In the genomic region with DNA sequence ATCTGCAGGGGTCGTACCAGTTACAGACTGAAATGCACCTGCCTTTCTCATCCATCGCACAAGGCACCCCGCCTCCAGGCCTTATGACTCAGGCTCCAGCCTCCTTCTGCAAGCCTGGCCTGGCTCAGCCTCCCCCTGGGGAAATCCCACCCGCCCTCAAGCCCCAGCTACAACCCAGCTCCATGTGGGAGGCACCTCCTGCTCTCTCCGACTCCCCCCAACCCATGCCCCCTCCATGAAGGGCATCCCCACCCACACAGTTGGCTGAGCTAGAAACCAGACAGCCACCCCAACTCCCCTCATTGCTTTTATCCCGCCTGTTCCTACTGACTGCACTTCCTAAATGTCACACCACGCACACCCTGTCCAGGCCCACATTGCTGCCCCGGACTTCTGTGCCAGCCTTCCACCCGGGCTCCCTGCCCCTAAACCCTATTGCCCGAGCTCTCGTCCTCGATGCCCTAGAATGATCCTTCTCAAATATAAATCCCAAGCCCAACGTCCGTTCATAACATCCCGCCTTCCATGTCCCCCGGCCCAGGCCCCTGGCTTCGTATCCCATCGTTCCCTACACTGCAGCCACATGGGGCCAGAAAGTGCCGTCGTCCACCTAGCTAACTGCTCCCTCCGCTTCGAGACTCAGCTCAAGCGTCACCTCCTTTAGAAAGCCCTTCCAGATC, we compare ENCODE assay signal across 14 cellular contexts. TPM values are rescaled to one million over a fixed set of nuclear protein-coding genes. Genes with fewer than 3 reads are reported as not detected.
A peak's percentile ranks its signal among the peaks of the same experiment; 100 is the strongest.
DNase-seq lines count a peak whose midpoint lies in the region; ATAC-seq, FAIRE-seq and TF ChIP-seq lines count a peak whose summit lies in the region.
"Had no signal": no experiment of that assay in that cellular context is flagged by ENCODE, and none has a peak within 500 bp of the region (broad histone marks: within the 10 kb centered on the region; RNA-seq: fewer than 3 reads in every experiment).

No MANE protein-coding gene starts in this region.

- no peak for TF ChIP-seq RAD21 in GM12878 (IDR thresholded peaks at IDR 0.05; ENCODE audit: insufficient read depth, low read depth, low read length)

- peaks cover 4% of the 10 kb centered on the region for H3K9me3 Mint-ChIP-seq in glutamatergic neuron (ENCODE audit: unreplicated experiment)
- H3K9me3 Mint-ChIP-seq: memory B cell had no signal

- FAIRE-seq in GM12878 (lab: Jason Lieb, UNC), result no peak
- FAIRE-seq: K562 had no signal

- 82% methylated on average over 21 of the region's 23 CpGs for WGBS in GM12878 (ENCODE audit: insufficient coverage, insufficient replicate concordance, low lambda C conversion rate, missing lambda C conversion rate)
- WGBS in spleen, 5 donors, result 84 to 89% (median 86%) methylated on average over 22 to 23 of the region's 23 CpGs

- H3K9me3 ChIP-seq in RWPE2 (ENCODE audit: severe bottlenecking) (peaks cover 2% of the 10 kb centered on the region), GM12878 (replicated peaks; ENCODE audit: control insufficient read depth, insufficient read depth, low read length) (peaks cover 2% of the 10 kb centered on the region; the same call in 2 of the 3 replicates), spleen (peaks cover 1 to 10% (median 7%) of the 10 kb centered on the region in 8 donors)

- TF ChIP-seq EP300 in GM12878 (IDR thresholded peaks at IDR 0.05; ENCODE audit: borderline replicate concordance in 1 of 2, control insufficient read depth in 1 of 2, low read depth in 2 of 2, low read length in 2 of 2), result no peak

- H2AFZ ChIP-seq in GM12878 (ENCODE audit: control insufficient read depth, low read depth, low read length), result no peak overlapping the region

- POLR2A ChIA-PET in GM10248 (lab: Yijun Ruan, JAX) (interaction anchor here (0.6 kb wide), 1 partner anchor 21 kb away, joined by 3 read pairs; no protein-coding TSS in a partner anchor), GM12878 (lab: Charles Lee) (interaction anchor here (1.4 kb wide), 1 partner anchor 16 kb away, joined by 5 read pairs; no protein-coding TSS in a partner anchor)

- TF ChIP-seq POLR2A in GM12878 (IDR thresholded peaks at IDR 0.05; ENCODE audit: low read depth, low read length), result no peak; the same call in 1 of the 2 replicates
- TF ChIP-seq POLR2A in spleen (IDR thresholded peaks at IDR 0.05), result no peak

- ATAC-seq in RWPE2 (ENCODE audit: low read depth) (peak; percentile 48; the same call in 1 of the 3 replicates), GM12878 (peak; percentile 30; the same call in 2 of the 3 replicates), HG03520 (IDR thresholded peaks at IDR 0.05; ENCODE audit: unreplicated experiment) (no peak)
- ATAC-seq: K562; stimulated activated memory B cell treated with anti-CD40 and anti-IgM and Interleukin-4, amounts not matched to agents 10 μg/mL and 1 μg/mL and 100 μg/mL, for 72 hours had no signal

- H3K27me3 ChIP-seq in RWPE2 (ENCODE audit: insufficient read depth, poor library complexity, severe bottlenecking), result no peaks in the 10 kb centered on the region
- no peaks in the 10 kb centered on the region for H3K27me3 ChIP-seq in GM12878 (replicated peaks in 1 of 2; ENCODE audit: control insufficient read depth in 2 of 2, insufficient read depth in 2 of 2, low read length in 1 of 2)
- no peaks in the 10 kb centered on the region for H3K27me3 ChIP-seq in spleen (replicated peaks in 1 of 7)

- intact Hi-C loops in GM12878 (cut with micrococcal nuclease; ENCODE audit: unreplicated experiment) (no loop called here), spleen (cut with DNase I; ENCODE audit: low total_unique reads) (no loop called here)

- in situ Hi-C loops in GM12878 (cut with MboI), result no loop called here

- H3K27ac ChIP-seq in RWPE2 (ENCODE audit: poor library complexity, severe bottlenecking) (no peak overlapping the region), GM12878 (ENCODE audit: control insufficient read depth, insufficient read depth) (no peak overlapping the region), spleen (no peak overlapping the region)

- H3K9ac ChIP-seq in GM12878 (ENCODE audit: control insufficient read depth, insufficient read depth, low read length), result no peak overlapping the region

- H3K4me3 Mint-ChIP-seq in glutamatergic neuron (ENCODE audit: unreplicated experiment), result no peak overlapping the region
- H3K4me3 Mint-ChIP-seq: memory B cell; stimulated activated memory B cell treated with anti-CD40 and anti-IgM and Interleukin-4, amounts not matched to agents 10 μg/mL and 1 μg/mL and 100 μg/mL, for 72 hours had no signal

- no TSS peak for BruUV-seq in GM12878 (replicated peaks; lab: Mats Ljungman, UMichigan)

- peaks cover 4% of the 10 kb centered on the region for H4K20me1 ChIP-seq in GM12878 (ENCODE audit: control insufficient read depth, insufficient read depth)

- DNase-seq in GM10248 (ENCODE audit: extremely low spot score), result peak; percentile 56
- no peak for DNase-seq in RWPE2 (ENCODE audit: low spot score)
- DNase-seq in GM12878 (ENCODE audit: low read depth, low spot score), result no peak
- peak; percentile 59 for DNase-seq in spleen
- DNase-seq in glutamatergic neuron, result no peak
- no peak for DNase-seq in AG08395 (ENCODE audit: low spot score)
- no peak for DNase-seq in effector CD4-positive, alpha-beta T cell
- DNase-seq: DMS 273 treated with DMSO at 0.1 percent for 48 hours, NCI-H2171 treated with DMSO at 0.1 percent for 48 hours, RPMI8226 had no signal

- SMC1A ChIA-PET in GM12878 (lab: Charles Lee; ENCODE audit: uncharacterized antibody, unreplicated experiment), result no interaction called here

- RAD21 ChIA-PET in GM12878 (lab: Charles Lee; ENCODE audit: unreplicated experiment), result no interaction called here

- H3K27me3 Mint-ChIP-seq in glutamatergic neuron (ENCODE audit: unreplicated experiment), result peaks cover 14% of the 10 kb centered on the region
- H3K27me3 Mint-ChIP-seq: memory B cell; stimulated activated memory B cell treated with anti-CD40 and anti-IgM and Interleukin-4, amounts not matched to agents 10 μg/mL and 1 μg/mL and 100 μg/mL, for 72 hours had no signal

- H3K36me3 ChIP-seq in RWPE2 (ENCODE audit: low read depth), result no peaks in the 10 kb centered on the region
- H3K36me3 ChIP-seq in GM12878 (ENCODE audit: control insufficient read depth in 2 of 2, insufficient read depth in 2 of 2, low read length in 1 of 2), result peaks cover 0 to 7% of the 10 kb centered on the region in 2 experiments; a peak in 3 of 4 replicates
- H3K36me3 ChIP-seq in spleen, result peaks cover 0 to 14% (median 6%) of the 10 kb centered on the region in 6 donors

- H3K36me3 Mint-ChIP-seq in glutamatergic neuron (ENCODE audit: unreplicated experiment), result peaks cover 15% of the 10 kb centered on the region

- peaks cover 29% of the 10 kb centered on the region for H3K4me1 Mint-ChIP-seq in glutamatergic neuron (ENCODE audit: low read depth, unreplicated experiment)

- H3K27ac Mint-ChIP-seq in glutamatergic neuron (ENCODE audit: unreplicated experiment), result no peak overlapping the region
- H3K27ac Mint-ChIP-seq: memory B cell had no signal

- TF ChIP-seq CTCF in GM10248 (IDR thresholded peaks at IDR 0.05; ENCODE audit: control extremely low read depth, extremely low read depth, low read depth, missing control alignments) (no peak), RWPE2 (IDR thresholded peaks at IDR 0.05; ENCODE audit: poor library complexity, severe bottlenecking) (no peak), GM12878 (IDR thresholded peaks at IDR 0.05 in 2 of 3, conservative IDR thresholded peaks at IDR 0.05 in 1 of 3; ENCODE audit: control insufficient read depth in 2 of 3, extremely low read depth in 1 of 3, insufficient read depth in 1 of 3, low read depth in 3 of 3, low read length in 3 of 3) (no peak), spleen (IDR thresholded peaks at IDR 0.05 in 8 of 11, conservative IDR thresholded peaks at IDR 0.05 in 3 of 11) (no peak), glutamatergic neuron (IDR thresholded peaks at IDR 0.05; ENCODE audit: partially characterized antibody, unreplicated experiment) (no peak)

- CTCF ChIA-PET in GM10248 (lab: Yijun Ruan, JAX), result interaction anchor here (0.9 to 1.7 kb wide), 7 partner anchors 9 to 235 kb away, joined by 3 to 5 read pairs (median 4); partner anchors contain the start of gene DNMT3A
- CTCF ChIA-PET in GM12878 (lab: Yijun Ruan, JAX), result no interaction called here

- H3K4me1 ChIP-seq in RWPE2 (ENCODE audit: insufficient read depth, poor library complexity, severe bottlenecking), result no peaks in the 10 kb centered on the region
- H3K4me1 ChIP-seq in GM12878 (ENCODE audit: control insufficient read depth, insufficient read depth, low read length), result peaks cover 18% of the 10 kb centered on the region
- peaks cover 9 to 72% (median 41%) of the 10 kb centered on the region in 6 donors for H3K4me1 ChIP-seq in spleen

- H3K4me2 ChIP-seq in GM12878 (ENCODE audit: control insufficient read depth, insufficient read depth), result no peak overlapping the region

- H3K79me2 ChIP-seq in GM12878 (ENCODE audit: control insufficient read depth, insufficient read depth, low read length), result peaks cover 7% of the 10 kb centered on the region

- H3K4me3 ChIP-seq in RWPE2 (ENCODE audit: severe bottlenecking) (no peak overlapping the region), GM12878 (no peak overlapping the region), spleen (no peak overlapping the region)
- H3K4me3 ChIP-seq: K562 had no signal

RNA-seq across cellular contexts. Expression of gene DNMT3A, which starts 9.9 kb away (rescaled TPM):
- total RNA-seq in GM12878 (2013; cell fraction: nucleolus; rRNA removed), result 87.0 and 94.0 TPM in 2 replicates
- total RNA-seq in GM12878 (2014; rRNA removed) (18.1 and 28.1 TPM in 2 replicates), GM12878 (2014; rRNA removed; fragmentation: Illumina TruSeq; extraction: Trizol) (17.7 and 18.5 TPM in 2 replicates), GM12878 (2021) (47.8 and 51.6 TPM in 2 replicates), spleen (10 to 100 TPM; 28.4 to 64.6 (median 42.0) TPM), glutamatergic neuron (ENCODE audit: unreplicated experiment) (175 TPM)
- 9.7 TPM for polyA plus RNA-seq in GM12878 (2011; ENCODE audit: low read depth)
- polyA plus RNA-seq in GM12878 (2011; rRNA removed) (4.9 and 7.4 TPM in 2 replicates), GM12878 (2014; fragmentation: Illumina TruSeq; extraction: Trizol) (10.1 and 15.7 TPM in 2 replicates), GM12878 (2014; fragmentation: Nextera tagmentation; extraction: Ambion mirVana) (10 to 100 TPM; 11.1 to 29.9 TPM), GM12878 (2014; rRNA removed) (24.5 and 25.4 TPM in 2 replicates), GM12878 (2016; fragmentation: Nextera tagmentation; extraction: Ambion mirVana) (10 to 100 TPM; 12.3 to 16.3 TPM), spleen (10 to 100 TPM in 2 of 3 donors, 1 to 10 TPM in 1; 9.0 to 17.1 (median 10.5) TPM)
- polyA plus RNA-seq in GM12878 (2011; cell fraction: cytosol; rRNA removed), result 8.9 and 11.4 TPM in 2 replicates
- polyA plus RNA-seq in GM12878 (2011; cell fraction: nucleus; rRNA removed), result 27.4 and 39.0 TPM in 2 replicates
- 17.3 and 21.3 TPM in 2 replicates for polyA plus RNA-seq in GM12878 (2012)
- 24.2 and 40.7 TPM in 2 replicates for polyA minus RNA-seq in GM12878 (2011; rRNA and poly(A)+ RNA removed)
- polyA minus RNA-seq in GM12878 (2011; cell fraction: cytosol; rRNA and poly(A)+ RNA removed), result 7.3 and 19.0 TPM in 2 replicates
- 17.5 and 40.3 TPM in 2 replicates for polyA minus RNA-seq in GM12878 (2011; cell fraction: nucleus; rRNA and poly(A)+ RNA removed)

Comparison
In these comparisons a context has a peak if more than half of its experiments do, and no peak if none do; other contexts are left out.
1. DNase-seq: peak in GM10248 (single experiment) and spleen (single experiment); none in RWPE2 (single experiment), GM12878 (single experiment), glutamatergic neuron (single experiment), AG08395 (single experiment) and effector CD4-positive, alpha-beta T cell (single experiment).